In genomic region chr2:176122266-176122632, GRCh38 we compare ENCODE assay signal across 10 cellular contexts. TPM values are rescaled to one million over a fixed set of nuclear protein-coding genes. Genes with fewer than 3 reads are reported as not detected.
DNase-seq lines count a peak whose midpoint lies in the region; ATAC-seq, FAIRE-seq and TF ChIP-seq lines count a peak whose summit lies in the region.
"Had no signal": no experiment of that assay in that cellular context is flagged by ENCODE, and none has a peak within 500 bp of the region (broad histone marks: within the 10 kb centered on the region; RNA-seq: fewer than 3 reads in every experiment).

No MANE protein-coding gene starts in this region.

- no peak overlapping the region for H2AFZ ChIP-seq in GM12878 (ENCODE audit: control insufficient read depth, low read depth, low read length)

- FAIRE-seq in GM12878 (lab: Jason Lieb, UNC) = no peak

- peaks cover 5 to 34% of the 10 kb centered on the region in 2 experiments for H3K27me3 ChIP-seq in GM12878 (replicated peaks in 1 of 2; ENCODE audit: control insufficient read depth in 2 of 2, insufficient read depth in 2 of 2, low read length in 1 of 2)
- peaks cover 31% of the 10 kb centered on the region for H3K27me3 ChIP-seq in lung (ENCODE audit: control insufficient read depth, insufficient read depth)
- H3K27me3 ChIP-seq in testis = no peaks in the 10 kb centered on the region

- H3K79me2 ChIP-seq in GM12878 (ENCODE audit: control insufficient read depth, insufficient read depth, low read length) = no peaks in the 10 kb centered on the region

- in situ Hi-C loops in GM12878 (cut with MboI) = loop anchor here (10.0 kb wide), 1 partner anchor 703 kb away; no protein-coding TSS in a partner anchor

- SMC1A ChIA-PET in GM12878 (lab: Charles Lee; ENCODE audit: uncharacterized antibody, unreplicated experiment) = no interaction called here

- H3K36me3 ChIP-seq in GM12878 (ENCODE audit: control insufficient read depth in 2 of 2, insufficient read depth in 2 of 2, low read length in 1 of 2) = no peaks in the 10 kb centered on the region
- H3K36me3 ChIP-seq in lung (ENCODE audit: control insufficient read depth in 2 of 2, insufficient read depth in 2 of 2, low read length in 2 of 2) = no peaks in the 10 kb centered on the region
- no peaks in the 10 kb centered on the region for H3K36me3 ChIP-seq in testis (ENCODE audit: low read depth, missing control alignments)

- H3K4me1 Mint-ChIP-seq in activated CD4-positive, alpha-beta T cell treated with anti-CD3 and anti-CD28 coated beads for 36 hours = peaks cover 7% of the 10 kb centered on the region

- no peak for TF ChIP-seq RAD21 in GM12878 (IDR thresholded peaks at IDR 0.05; ENCODE audit: insufficient read depth, low read depth, low read length)

- H3K4me3 ChIP-seq in GM12878 (no peak overlapping the region), lung (no peak overlapping the region), testis (peak overlapping the region; percentile 76 to 78)

- H3K4me3 Mint-ChIP-seq in activated CD4-positive, alpha-beta T cell treated with anti-CD3 and anti-CD28 coated beads for 36 hours = peak overlapping the region; percentile 52

- ATAC-seq in activated CD4-positive, alpha-beta T cell treated with anti-CD3 and anti-CD28 coated beads for 36 hours = peak; percentile 26
- ATAC-seq in GM12878 (no peak), lung (ENCODE audit: insufficient read depth, low FRiP score) (peak; percentile 14), GM21619 (IDR thresholded peaks at IDR 0.05; ENCODE audit: unreplicated experiment) (no peak)

- H3K9ac ChIP-seq in GM12878 (ENCODE audit: control insufficient read depth, insufficient read depth, low read length) = no peak overlapping the region

- peaks cover 3% of the 10 kb centered on the region for H3K9me3 Mint-ChIP-seq in activated CD4-positive, alpha-beta T cell treated with anti-CD3 and anti-CD28 coated beads for 36 hours (ENCODE audit: low read depth)

- CTCF ChIA-PET in activated CD4-positive, alpha-beta T cell treated with anti-CD3 and anti-CD28 coated beads for 36 hours (lab: Charles Lee) = interaction anchor here (0.7 to 2.8 kb wide), 7 partner anchors 9 to 530 kb away, joined by 3 to 12 read pairs (median 3); no protein-coding TSS in a partner anchor
- CTCF ChIA-PET in GM12878 (lab: Yijun Ruan, JAX) = interaction anchor here (2.1 kb wide), 1 partner anchor 530 kb away, joined by 7 read pairs; no protein-coding TSS in a partner anchor

- RAD21 ChIA-PET in GM12878 (lab: Charles Lee; ENCODE audit: unreplicated experiment) = no interaction called here

- no peak overlapping the region for H3K27ac ChIP-seq in GM12878 (ENCODE audit: control insufficient read depth, insufficient read depth)
- H3K27ac ChIP-seq in lung (ENCODE audit: low read depth in 1 of 2, low read length in 1 of 2) = no peak overlapping the region
- H3K27ac ChIP-seq in testis = peak overlapping the region; percentile 95 to 98

- H3K4me1 ChIP-seq in GM12878 (ENCODE audit: control insufficient read depth, insufficient read depth, low read length) = no peaks in the 10 kb centered on the region
- peaks cover 0 to 11% of the 10 kb centered on the region in 2 donors for H3K4me1 ChIP-seq in lung (ENCODE audit: control insufficient read depth in 2 of 2, insufficient read depth in 2 of 2, low read length in 2 of 2)
- peaks cover 5% of the 10 kb centered on the region for H3K4me1 ChIP-seq in testis

- TF ChIP-seq POLR2A in GM12878 (IDR thresholded peaks at IDR 0.05; ENCODE audit: low read depth, low read length) (no peak), testis (IDR thresholded peaks at IDR 0.05) (no peak)

- POLR2A ChIA-PET in activated CD4-positive, alpha-beta T cell treated with anti-CD3 and anti-CD28 coated beads for 36 hours (lab: Charles Lee) = interaction anchor here (0.7 kb wide), 1 partner anchor 49 kb away, joined by 3 read pairs; no protein-coding TSS in a partner anchor
- POLR2A ChIA-PET in GM12878 (lab: Charles Lee) = no interaction called here

- no TSS peak for BruUV-seq in GM12878 (replicated peaks; lab: Mats Ljungman, UMichigan)

- H3K27me3 Mint-ChIP-seq in activated CD4-positive, alpha-beta T cell treated with anti-CD3 and anti-CD28 coated beads for 36 hours = peaks cover 70% of the 10 kb centered on the region

- WGBS in GM12878 (ENCODE audit: insufficient coverage, insufficient replicate concordance, low lambda C conversion rate, missing lambda C conversion rate) = 39% methylated on average over 28 of the region's 38 CpGs
- 2 to 5% methylated on average over 29 to 38 of the region's 38 CpGs for WGBS in lung, 2 donors
- WGBS in testis, 2 donors = 0% methylated on average over 15 to 38 of the region's 38 CpGs

- H3K27ac Mint-ChIP-seq in activated CD4-positive, alpha-beta T cell treated with anti-CD3 and anti-CD28 coated beads for 36 hours = no peak overlapping the region

- H3K36me3 Mint-ChIP-seq in activated CD4-positive, alpha-beta T cell treated with anti-CD3 and anti-CD28 coated beads for 36 hours (ENCODE audit: low read depth) = no peaks in the 10 kb centered on the region

- H3K4me2 ChIP-seq in GM12878 (ENCODE audit: control insufficient read depth, insufficient read depth) = no peak overlapping the region

- TF ChIP-seq EP300 in GM12878 (IDR thresholded peaks at IDR 0.05; ENCODE audit: borderline replicate concordance in 1 of 2, control insufficient read depth in 1 of 2, low read depth in 2 of 2, low read length in 2 of 2) = no peak

- no peak for TF ChIP-seq CTCF in GM12878 (IDR thresholded peaks at IDR 0.05 in 2 of 3, conservative IDR thresholded peaks at IDR 0.05 in 1 of 3; ENCODE audit: control insufficient read depth in 2 of 3, extremely low read depth in 1 of 3, insufficient read depth in 1 of 3, low read depth in 3 of 3, low read length in 3 of 3)
- TF ChIP-seq CTCF in lung (IDR thresholded peaks at IDR 0.05; ENCODE audit: control extremely low read depth, extremely low read depth) = no peak
- TF ChIP-seq CTCF in testis (IDR thresholded peaks at IDR 0.05) = peak in 1 of 3 experiments; percentile 10
- no peak for TF ChIP-seq CTCF in GM10266 (IDR thresholded peaks at IDR 0.05; ENCODE audit: control insufficient read depth, insufficient read depth, low read depth, missing control alignments)

- H3K9me3 ChIP-seq in GM12878 (replicated peaks; ENCODE audit: control insufficient read depth, insufficient read depth, low read length) (no peaks in the 10 kb centered on the region; the same call in 2 of the 3 replicates), lung (ENCODE audit: control insufficient read depth in 2 of 2, insufficient read depth in 1 of 2, low read length in 1 of 2) (peaks cover 0 to 9% of the 10 kb centered on the region in 2 donors), testis (no peaks in the 10 kb centered on the region)

- DNase-seq in activated CD4-positive, alpha-beta T cell treated with anti-CD3 and anti-CD28 coated beads for 36 hours = no peak
- no peak for DNase-seq in activated CD4-positive, alpha-beta T cell treated with anti-CD3 and anti-CD28 coated beads, Interleukin-2, amount 50 U/mL, for 1 hour
- DNase-seq in GM12878 (ENCODE audit: low read depth, low spot score) = no peak
- DNase-seq in lung (ENCODE audit: low spot score) = no peak
- DNase-seq in testis = no peak
- no peak for DNase-seq in NCI-H69 (lab: John Stamatoyannopoulos, UW)
- no peak for DNase-seq in GM10266 (ENCODE audit: extremely low spot score)

- H4K20me1 ChIP-seq in GM12878 (ENCODE audit: control insufficient read depth, insufficient read depth) = no peaks in the 10 kb centered on the region

- intact Hi-C loops in activated CD4-positive, alpha-beta T cell treated with anti-CD3 and anti-CD28 coated beads for 36 hours (cut with DNase I, micrococcal nuclease) = loop anchor here (2.0 to 10.0 kb wide), 4 partner anchors 15 to 1787 kb away; partner anchors contain the start of genes EVX2 (in 2 of the 2), HOXD11 (in 1 of the 2) and SP9 (in 1 of the 2)
- intact Hi-C loops in GM12878 (cut with micrococcal nuclease; ENCODE audit: unreplicated experiment) = no loop called here
- intact Hi-C loops in testis (cut with DNase I; ENCODE audit: low total_unique reads) = loop anchor here (10.0 kb wide), 1 partner anchor 1033 kb away; no protein-coding TSS in a partner anchor

RNA-seq across cellular contexts. Expression of gene HOXD9, which starts 0.3 kb away (rescaled TPM):
- total RNA-seq in activated CD4-positive, alpha-beta T cell treated with anti-CD3 and anti-CD28 coated beads for 36 hours = not detected
- total RNA-seq in GM12878 (2013; cell fraction: nucleolus; rRNA removed) = not detected in 2 replicates
- total RNA-seq in GM12878 (2014; rRNA removed) (not detected in 2 replicates), GM12878 (2014; rRNA removed; fragmentation: Illumina TruSeq; extraction: Trizol) (not detected in 2 replicates), GM12878 (2021) (not detected in 2 replicates), lung (under 1 TPM; 0.65 to 0.80 TPM), testis (10 to 100 TPM; 15.7 to 21.2 TPM)
- polyA plus RNA-seq in GM12878 (2011; ENCODE audit: low read depth) = not detected
- polyA plus RNA-seq in GM12878 (2011; rRNA removed) (not detected in 2 replicates), GM12878 (2014; fragmentation: Illumina TruSeq; extraction: Trizol) (not detected in 2 replicates), GM12878 (2014; fragmentation: Nextera tagmentation; extraction: Ambion mirVana) (not detected), GM12878 (2014; rRNA removed) (not detected in 2 replicates), GM12878 (2016; fragmentation: Nextera tagmentation; extraction: Ambion mirVana) (not detected), lung (under 1 TPM; 0.29 to 0.37 TPM), testis (ENCODE audit: insufficient read depth, low read depth, low replicate concordance) (8.2 TPM)
- not detected in 2 replicates for polyA plus RNA-seq in GM12878 (2011; cell fraction: cytosol; rRNA removed)
- polyA plus RNA-seq in GM12878 (2011; cell fraction: nucleus; rRNA removed) = not detected in 2 replicates
- not detected in 2 replicates for polyA plus RNA-seq in GM12878 (2012)
- polyA minus RNA-seq in GM12878 (2011; rRNA and poly(A)+ RNA removed) = not detected in 2 replicates
- not detected in 2 replicates for polyA minus RNA-seq in GM12878 (2011; cell fraction: cytosol; rRNA and poly(A)+ RNA removed)
- not detected in 2 replicates for polyA minus RNA-seq in GM12878 (2011; cell fraction: nucleus; rRNA and poly(A)+ RNA removed)

RNA-seq across cellular contexts. Expression of gene HOXD10, which starts 5.7 kb away (rescaled TPM):
- not detected for total RNA-seq in activated CD4-positive, alpha-beta T cell treated with anti-CD3 and anti-CD28 coated beads for 36 hours
- total RNA-seq in GM12878 (2013; cell fraction: nucleolus; rRNA removed) = not detected in 2 replicates
- total RNA-seq in GM12878 (2014; rRNA removed) = not detected in 2 replicates
- total RNA-seq in GM12878 (2014; rRNA removed; fragmentation: Illumina TruSeq; extraction: Trizol) = not detected in 2 replicates
- total RNA-seq in GM12878 (2021) = not detected in 2 replicates
- not detected for polyA plus RNA-seq in GM12878 (2011; ENCODE audit: low read depth)
- polyA plus RNA-seq in GM12878 (2011; rRNA removed) = not detected in 2 replicates
- polyA plus RNA-seq in GM12878 (2011; cell fraction: cytosol; rRNA removed) = not detected in 2 replicates
- polyA plus RNA-seq in GM12878 (2011; cell fraction: nucleus; rRNA removed) = not detected in 2 replicates
- not detected in 2 replicates for polyA plus RNA-seq in GM12878 (2012)
- not detected in 2 replicates for polyA plus RNA-seq in GM12878 (2014; fragmentation: Illumina TruSeq; extraction: Trizol)
- polyA plus RNA-seq in GM12878 (2014; fragmentation: Nextera tagmentation; extraction: Ambion mirVana) = not detected
- polyA plus RNA-seq in GM12878 (2014; rRNA removed) = not detected in 2 replicates
- not detected for polyA plus RNA-seq in GM12878 (2016; fragmentation: Nextera tagmentation; extraction: Ambion mirVana)
- not detected in 2 replicates for polyA minus RNA-seq in GM12878 (2011; rRNA and poly(A)+ RNA removed)
- not detected in 2 replicates for polyA minus RNA-seq in GM12878 (2011; cell fraction: cytosol; rRNA and poly(A)+ RNA removed)
- not detected in 2 replicates for polyA minus RNA-seq in GM12878 (2011; cell fraction: nucleus; rRNA and poly(A)+ RNA removed)
- total RNA-seq in lung = under 1 TPM in 1 of 2 donors, not detected in 1; 0.54 TPM
- under 1 TPM in 1 of 2 donors, not detected in 1; 0.05 TPM for polyA plus RNA-seq in lung
- 1 to 10 TPM; 2.7 to 3.3 TPM for total RNA-seq in testis
- polyA plus RNA-seq in testis (ENCODE audit: insufficient read depth, low read depth, low replicate concordance) = 0.92 TPM

RNA-seq across cellular contexts. Expression of gene HOXD8, which starts 7.3 kb away (rescaled TPM):
- total RNA-seq in activated CD4-positive, alpha-beta T cell treated with anti-CD3 and anti-CD28 coated beads for 36 hours = not detected
- total RNA-seq in GM12878 (2013; cell fraction: nucleolus; rRNA removed) = not detected in 2 replicates
- total RNA-seq in GM12878 (2014; rRNA removed) (not detected in 2 replicates), GM12878 (2014; rRNA removed; fragmentation: Illumina TruSeq; extraction: Trizol) (not detected in 2 replicates), GM12878 (2021) (not detected in 2 replicates), lung (1 to 10 TPM; 1.2 to 1.6 TPM), testis (10 to 100 TPM; 39.8 to 41.2 TPM)
- not detected for polyA plus RNA-seq in GM12878 (2011; ENCODE audit: low read depth)
- polyA plus RNA-seq in GM12878 (2011; rRNA removed) (not detected in 2 replicates), GM12878 (2014; fragmentation: Illumina TruSeq; extraction: Trizol) (not detected in 2 replicates), GM12878 (2014; fragmentation: Nextera tagmentation; extraction: Ambion mirVana) (not detected), GM12878 (2014; rRNA removed) (not detected in 2 replicates), GM12878 (2016; fragmentation: Nextera tagmentation; extraction: Ambion mirVana) (not detected), lung (under 1 TPM; 0.34 to 0.85 TPM), testis (ENCODE audit: insufficient read depth, low read depth, low replicate concordance) (36.6 TPM)
- not detected in 2 replicates for polyA plus RNA-seq in GM12878 (2011; cell fraction: cytosol; rRNA removed)
- polyA plus RNA-seq in GM12878 (2011; cell fraction: nucleus; rRNA removed) = not detected in 2 replicates
- polyA plus RNA-seq in GM12878 (2012) = not detected in 2 replicates
- polyA minus RNA-seq in GM12878 (2011; rRNA and poly(A)+ RNA removed) = not detected in 2 replicates
- not detected in 2 replicates for polyA minus RNA-seq in GM12878 (2011; cell fraction: cytosol; rRNA and poly(A)+ RNA removed)
- not detected in 2 replicates for polyA minus RNA-seq in GM12878 (2011; cell fraction: nucleus; rRNA and poly(A)+ RNA removed)

RNA-seq across cellular contexts. Expression of gene HOXD11, which starts 15.2 kb away (rescaled TPM):
- not detected for total RNA-seq in activated CD4-positive, alpha-beta T cell treated with anti-CD3 and anti-CD28 coated beads for 36 hours
- total RNA-seq in GM12878 (2013; cell fraction: nucleolus; rRNA removed) = not detected in 2 replicates
- not detected in 2 replicates for total RNA-seq in GM12878 (2014; rRNA removed)
- not detected in 2 replicates for total RNA-seq in GM12878 (2014; rRNA removed; fragmentation: Illumina TruSeq; extraction: Trizol)
- total RNA-seq in GM12878 (2021) = not detected in 2 replicates
- polyA plus RNA-seq in GM12878 (2011; ENCODE audit: low read depth) = not detected
- polyA plus RNA-seq in GM12878 (2011; rRNA removed) = not detected in 2 replicates
- not detected in 2 replicates for polyA plus RNA-seq in GM12878 (2011; cell fraction: cytosol; rRNA removed)
- not detected in 2 replicates for polyA plus RNA-seq in GM12878 (2011; cell fraction: nucleus; rRNA removed)
- polyA plus RNA-seq in GM12878 (2012) = not detected in 2 replicates
- polyA plus RNA-seq in GM12878 (2014; fragmentation: Illumina TruSeq; extraction: Trizol) = not detected in 2 replicates
- polyA plus RNA-seq in GM12878 (2014; fragmentation: Nextera tagmentation; extraction: Ambion mirVana) = not detected
- polyA plus RNA-seq in GM12878 (2014; rRNA removed) = not detected in 2 replicates
- polyA plus RNA-seq in GM12878 (2016; fragmentation: Nextera tagmentation; extraction: Ambion mirVana) = not detected
- not detected in 2 replicates for polyA minus RNA-seq in GM12878 (2011; rRNA and poly(A)+ RNA removed)
- 0.94 TPM in 1 of 2 replicates, not detected in the other for polyA minus RNA-seq in GM12878 (2011; cell fraction: cytosol; rRNA and poly(A)+ RNA removed)
- polyA minus RNA-seq in GM12878 (2011; cell fraction: nucleus; rRNA and poly(A)+ RNA removed) = not detected in 2 replicates
- total RNA-seq in lung = not detected
- polyA plus RNA-seq in lung = not detected
- 1 to 10 TPM in 1 of 2 donors, under 1 TPM in 1; 0.62 to 1.7 TPM for total RNA-seq in testis
- 0.29 TPM for polyA plus RNA-seq in testis (ENCODE audit: insufficient read depth, low read depth, low replicate concordance)

RNA-seq across cellular contexts. Expression of gene HOXD12, which starts 22.7 kb away (rescaled TPM):
- total RNA-seq in activated CD4-positive, alpha-beta T cell treated with anti-CD3 and anti-CD28 coated beads for 36 hours = not detected
- total RNA-seq in GM12878 (2013; cell fraction: nucleolus; rRNA removed) = not detected in 2 replicates
- total RNA-seq in GM12878 (2014; rRNA removed) (not detected in 2 replicates), GM12878 (2014; rRNA removed; fragmentation: Illumina TruSeq; extraction: Trizol) (not detected in 2 replicates), GM12878 (2021) (not detected in 2 replicates), lung (not detected), testis (not detected)
- polyA plus RNA-seq in GM12878 (2011; ENCODE audit: low read depth) = not detected
- polyA plus RNA-seq in GM12878 (2011; rRNA removed) (not detected in 2 replicates), GM12878 (2014; fragmentation: Illumina TruSeq; extraction: Trizol) (not detected in 2 replicates), GM12878 (2014; fragmentation: Nextera tagmentation; extraction: Ambion mirVana) (not detected), GM12878 (2014; rRNA removed) (not detected in 2 replicates), GM12878 (2016; fragmentation: Nextera tagmentation; extraction: Ambion mirVana) (not detected), lung (not detected), testis (ENCODE audit: insufficient read depth, low read depth, low replicate concordance) (not detected)
- not detected in 2 replicates for polyA plus RNA-seq in GM12878 (2011; cell fraction: cytosol; rRNA removed)
- not detected in 2 replicates for polyA plus RNA-seq in GM12878 (2011; cell fraction: nucleus; rRNA removed)
- polyA plus RNA-seq in GM12878 (2012) = not detected in 2 replicates
- not detected in 2 replicates for polyA minus RNA-seq in GM12878 (2011; rRNA and poly(A)+ RNA removed)
- not detected in 2 replicates for polyA minus RNA-seq in GM12878 (2011; cell fraction: cytosol; rRNA and poly(A)+ RNA removed)
- not detected in 2 replicates for polyA minus RNA-seq in GM12878 (2011; cell fraction: nucleus; rRNA and poly(A)+ RNA removed)
- total RNA-seq: mesenteric fat pad had no signal
- polyA plus RNA-seq: adipose tissue had no signal

Comparison
In these comparisons a context has a peak if more than half of its experiments do, and no peak if none do; other contexts are left out.
1. ATAC-seq: peak in activated CD4-positive, alpha-beta T cell treated with anti-CD3 and anti-CD28 coated beads for 36 hours (single experiment) and lung (single experiment); none in GM12878 (single experiment) and GM21619 (single experiment).
2. H3K27ac ChIP-seq: peak in testis (2 of 2); none in GM12878 (single experiment) and lung (0 of 2).
3. H3K4me3 ChIP-seq: peak in testis (2 of 2); none in GM12878 (single experiment) and lung (single experiment).
4. RNA of gene HOXD9, which starts 0.3 kb away (total RNA-seq): 15.7 to 21.2 TPM in testis; 0.65 to 0.80 TPM in lung, not detected in activated CD4-positive, alpha-beta T cell treated with anti-CD3 and anti-CD28 coated beads for 36 hours and not detected in GM12878; every median in the first group is over 4 times any median in the second.
5. RNA of gene HOXD8, which starts 7.3 kb away (total RNA-seq): 39.8 to 41.2 TPM in testis; 1.2 to 1.6 TPM in lung, not detected in activated CD4-positive, alpha-beta T cell treated with anti-CD3 and anti-CD28 coated beads for 36 hours and not detected in GM12878; every median in the first group is over 10 times any median in the second.